9 cellular contexts compared by ENCODE assay signal in genomic region chr2:26172189-26172865, GRCh38. TPM values are rescaled to one million over a fixed set of nuclear protein-coding genes. Genes with fewer than 3 reads are reported as not detected.
A peak's percentile ranks its signal among the peaks of the same experiment; 100 is the strongest.
DNase-seq lines count a peak whose midpoint lies in the region; ATAC-seq, FAIRE-seq and TF ChIP-seq lines count a peak whose summit lies in the region.
"Had no signal": no experiment of that assay in that cellular context is flagged by ENCODE, and none has a peak within 500 bp of the region (broad histone marks: within the 10 kb centered on the region; RNA-seq: fewer than 3 reads in every experiment).

No MANE protein-coding gene starts in this region.

- in situ Hi-C loops in HAP-1 (cut with MboI; ENCODE audit: low sequenced_read_pairs) (no loop called here), brain microvascular endothelial cell (cut with HindIII; ENCODE audit: low pct_ligation_motif_present, low sequenced_read_pairs) (no loop called here)

- H3K27me3 ChIP-seq in BE2C (no peaks in the 10 kb centered on the region), HAP-1 (ENCODE audit: low read depth) (no peaks in the 10 kb centered on the region), brain microvascular endothelial cell (replicated peaks) (peaks cover 19% of the 10 kb centered on the region), pancreas (no peaks in the 10 kb centered on the region)
- H3K27me3 ChIP-seq in naive thymus-derived CD4-positive, alpha-beta T cell (ENCODE audit: control insufficient read depth in 2 of 2, insufficient read depth in 2 of 2, low read length in 2 of 2) = peaks cover 0 to 9% of the 10 kb centered on the region in 2 donors

- H3K9me3 ChIP-seq in BE2C (no peaks in the 10 kb centered on the region), HAP-1 (no peaks in the 10 kb centered on the region), pancreas (no peaks in the 10 kb centered on the region)
- H3K9me3 ChIP-seq in naive thymus-derived CD4-positive, alpha-beta T cell (ENCODE audit: control insufficient read depth in 2 of 3, low read length in 3 of 3) = no peaks in the 10 kb centered on the region

- CTCF ChIA-PET in naive thymus-derived CD4-positive, alpha-beta T cell (lab: Charles Lee) = interaction anchor here (1.6 kb wide), 1 partner anchor 9 kb away, joined by 4 read pairs; no protein-coding TSS in a partner anchor

- ATAC-seq in naive thymus-derived CD4-positive, alpha-beta T cell = no peak
- ATAC-seq in pancreas = no peak
- no peak for ATAC-seq in HG03442 (IDR thresholded peaks at IDR 0.05; ENCODE audit: unreplicated experiment)
- no peak for ATAC-seq in HG03571 (IDR thresholded peaks at IDR 0.05; ENCODE audit: unreplicated experiment)

- POLR2A ChIA-PET in naive thymus-derived CD4-positive, alpha-beta T cell (lab: Charles Lee) = no interaction called here

- no peak overlapping the region; the same call in 1 of the 2 replicates for H3K4me3 ChIP-seq in BE2C (ENCODE audit: low read depth, low read length)
- peak overlapping the region; percentile 29 for H3K4me3 ChIP-seq in HAP-1
- peak overlapping the region; percentile 15 for H3K4me3 ChIP-seq in brain microvascular endothelial cell (ENCODE audit: low read depth, low read length)
- no peak overlapping the region for H3K4me3 ChIP-seq in naive thymus-derived CD4-positive, alpha-beta T cell (ENCODE audit: low read length)
- H3K4me3 ChIP-seq in pancreas = peak overlapping the region in 2 of 4 donors; percentile 12 to 25

- H3K27ac Mint-ChIP-seq in naive thymus-derived CD4-positive, alpha-beta T cell = no peak overlapping the region

- intact Hi-C loops in naive thymus-derived CD4-positive, alpha-beta T cell (cut with micrococcal nuclease) = loop anchor here (1.0 to 5.0 kb wide), 3 partner anchors 12 to 405 kb away; no protein-coding TSS in a partner anchor
- intact Hi-C loops in pancreas (cut with DNase I) = no loop called here

- H3K4me3 Mint-ChIP-seq in naive thymus-derived CD4-positive, alpha-beta T cell = peak overlapping the region; percentile 71 to 89 (median 80)

- peaks cover 30 to 54% (median 40%) of the 10 kb centered on the region in 5 donors for H3K27me3 Mint-ChIP-seq in naive thymus-derived CD4-positive, alpha-beta T cell

- TF ChIP-seq CTCF in BE2C (IDR thresholded peaks at IDR 0.05; ENCODE audit: low read depth, low read length) (no peak), brain microvascular endothelial cell (IDR thresholded peaks at IDR 0.05; ENCODE audit: low read depth, low read length, missing control alignments) (no peak), pancreas (IDR thresholded peaks at IDR 0.05) (no peak)

- DNase-seq in BE2C (peak; percentile 52), HAP-1 (ENCODE audit: low spot score in 2 of 2) (peak; percentile 40 to 70), brain microvascular endothelial cell (no peak), pancreas (no peak), inferior parietal cortex (ENCODE audit: extremely low spot score) (no peak)
- no peak for DNase-seq in naive thymus-derived CD4-positive, alpha-beta T cell

- H3K9me3 Mint-ChIP-seq in naive thymus-derived CD4-positive, alpha-beta T cell = peaks cover 0 to 2% (median 0%) of the 10 kb centered on the region in 11 donors

- no peak for FAIRE-seq in pancreas (lab: Jason Lieb, UNC)

- H3K4me1 ChIP-seq in BE2C = peaks cover 11% of the 10 kb centered on the region
- H3K4me1 ChIP-seq in HAP-1 = no peaks in the 10 kb centered on the region; the same call in 1 of the 2 replicates
- H3K4me1 ChIP-seq in naive thymus-derived CD4-positive, alpha-beta T cell (ENCODE audit: control insufficient read depth in 2 of 2, insufficient read depth in 2 of 2, low read length in 2 of 2) = no peaks in the 10 kb centered on the region
- H3K4me1 ChIP-seq in pancreas = peaks cover 0 to 6% (median 4%) of the 10 kb centered on the region in 3 donors

- H3K36me3 Mint-ChIP-seq in naive thymus-derived CD4-positive, alpha-beta T cell = peaks cover 0 to 4% (median 0%) of the 10 kb centered on the region in 5 donors

- H3K27ac ChIP-seq in brain microvascular endothelial cell (no peak overlapping the region), pancreas (no peak overlapping the region)
- H3K27ac ChIP-seq in naive thymus-derived CD4-positive, alpha-beta T cell (ENCODE audit: low read depth, low read length) = no peak overlapping the region
- H3K27ac ChIP-seq: RWPE1 had no signal

- H3K4me1 Mint-ChIP-seq in naive thymus-derived CD4-positive, alpha-beta T cell = peaks cover 9 to 19% (median 15%) of the 10 kb centered on the region in 7 donors

- H3K36me3 ChIP-seq in BE2C (no peaks in the 10 kb centered on the region), HAP-1 (replicated peaks) (no peaks in the 10 kb centered on the region; the same call in 1 of the 2 replicates), brain microvascular endothelial cell (replicated peaks) (no peaks in the 10 kb centered on the region), pancreas (no peaks in the 10 kb centered on the region)
- H3K36me3 ChIP-seq in naive thymus-derived CD4-positive, alpha-beta T cell (ENCODE audit: control insufficient read depth in 2 of 3, insufficient read depth in 3 of 3, low read length in 3 of 3) = no peaks in the 10 kb centered on the region

- WGBS in pancreas, 2 donors = 23 to 24% methylated on average over 44 to 56 of the region's 56 CpGs

RNA-seq across cellular contexts. Expression of gene GAREM2, which starts 0.6 kb away (rescaled TPM):
- 3.7 TPM for polyA plus RNA-seq in BE2C (2012; ENCODE audit: insufficient read depth, insufficient read length, low read depth)
- total RNA-seq in naive thymus-derived CD4-positive, alpha-beta T cell = 1 to 10 TPM; 4.5 to 8.4 (median 4.9) TPM
- 1 to 10 TPM; 2.4 to 2.6 TPM for polyA plus RNA-seq in naive thymus-derived CD4-positive, alpha-beta T cell
- total RNA-seq in pancreas = 1 to 10 TPM; 1.2 to 4.0 (median 2.6) TPM
- 1 to 10 TPM; 1.1 TPM for polyA plus RNA-seq in pancreas

Comparison
In these comparisons a context has a peak if more than half of its experiments do, and no peak if none do; other contexts are left out.
1. DNase-seq: peak in BE2C (single experiment) and HAP-1 (2 of 2); none in brain microvascular endothelial cell (single experiment), naive thymus-derived CD4-positive, alpha-beta T cell (0 of 9), pancreas (0 of 6) and inferior parietal cortex (single experiment).
2. H3K4me3 ChIP-seq: peak in HAP-1 (single experiment) and brain microvascular endothelial cell (single experiment); none in BE2C (single experiment) and naive thymus-derived CD4-positive, alpha-beta T cell (single experiment).
3. intact Hi-C loops: an anchor here in naive thymus-derived CD4-positive, alpha-beta T cell (1.0 to 5.0 kb wide); none called in pancreas.